ENCODE assay signal across 17 cellular contexts in the genomic region with DNA sequence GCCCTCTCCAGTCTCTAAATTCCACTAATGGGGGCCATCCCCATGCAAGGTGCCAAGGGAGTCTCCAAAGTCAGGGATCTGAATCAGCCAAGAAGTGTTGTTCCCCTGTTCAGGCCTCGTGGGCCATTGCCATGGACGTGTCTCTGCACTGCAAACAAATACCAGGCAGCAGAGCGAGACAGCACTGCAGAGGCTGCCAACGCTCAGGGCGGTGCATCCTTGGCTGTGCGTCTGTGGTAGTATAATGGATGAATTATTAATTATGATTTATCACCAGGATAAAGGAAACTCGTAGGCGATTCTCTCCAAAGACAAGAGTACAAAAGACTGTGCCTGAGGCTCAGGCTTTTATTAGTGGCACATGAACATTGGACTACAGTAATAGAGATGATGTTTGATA.
DNase-seq lines count a peak whose midpoint lies in the region; ATAC-seq lines count a peak whose summit lies in the region.
"Had no signal": no experiment of that assay in that cellular context is flagged by ENCODE, and none has a peak within 500 bp of the region (broad histone marks: within the 10 kb centered on the region; RNA-seq: fewer than 3 reads in every experiment).

No MANE protein-coding gene starts in this region.

- intact Hi-C loops in activated CD4-positive, alpha-beta memory T cell treated with anti-CD3 and anti-CD28 coated beads for 36 hours (cut with micrococcal nuclease): no loop called here

- H3K9me3 Mint-ChIP-seq in activated CD4-positive, alpha-beta memory T cell treated with anti-CD3 and anti-CD28 coated beads for 36 hours: no peaks in the 10 kb centered on the region

- H3K4me3 Mint-ChIP-seq in activated CD4-positive, alpha-beta memory T cell treated with anti-CD3 and anti-CD28 coated beads for 36 hours: no peak overlapping the region
- H3K4me3 Mint-ChIP-seq: GM23338 had no signal

- CTCF ChIA-PET in activated CD4-positive, alpha-beta memory T cell treated with anti-CD3 and anti-CD28 coated beads for 36 hours (lab: Charles Lee): no interaction called here

- H3K27ac Mint-ChIP-seq in activated CD4-positive, alpha-beta memory T cell treated with anti-CD3 and anti-CD28 coated beads for 36 hours: no peak overlapping the region
- H3K27ac Mint-ChIP-seq: GM23338 had no signal

- DNase-seq in AG08395 (ENCODE audit: low spot score) (peak; percentile 22), GM03348 (ENCODE audit: low spot score) (peak; percentile 30), NCI-H526 treated with DMSO at 0.1 percent for 48 hours (lab: John Stamatoyannopoulos, UW) (peak; percentile 22), kidney tubule cell (ENCODE audit: low spot score) (peak; percentile 82), SIG-M5 (lab: John Stamatoyannopoulos, UW) (no peak)
- DNase-seq in activated CD4-positive, alpha-beta memory T cell treated with anti-CD3 and anti-CD28 coated beads for 36 hours: no peak
- DNase-seq: Caco-2, hippocampal formation, left cardiac atrium, NCI-H226, right lobe of liver, SJCRH30 had no signal

- ATAC-seq in GM19397 (IDR thresholded peaks at IDR 0.05; ENCODE audit: unreplicated experiment) (no peak), GM18502 (IDR thresholded peaks at IDR 0.05; ENCODE audit: poor library complexity, unreplicated experiment) (no peak)
- ATAC-seq: activated CD4-positive, CD25-positive, alpha-beta regulatory T cell treated with anti-CD3 and anti-CD28 coated beads, Interleukin-2, amount 50 U/mL, for 24 hours; GM23338; left cardiac atrium; mucosa of descending colon; right lobe of liver had no signal

- H3K36me3 Mint-ChIP-seq in activated CD4-positive, alpha-beta memory T cell treated with anti-CD3 and anti-CD28 coated beads for 36 hours: no peaks in the 10 kb centered on the region

- H3K27me3 Mint-ChIP-seq in activated CD4-positive, alpha-beta memory T cell treated with anti-CD3 and anti-CD28 coated beads for 36 hours: no peaks in the 10 kb centered on the region

- POLR2A ChIA-PET in activated CD4-positive, alpha-beta memory T cell treated with anti-CD3 and anti-CD28 coated beads for 36 hours (lab: Charles Lee): no interaction called here

- no peaks in the 10 kb centered on the region for H3K4me1 Mint-ChIP-seq in activated CD4-positive, alpha-beta memory T cell treated with anti-CD3 and anti-CD28 coated beads for 36 hours (ENCODE audit: low read depth)
- H3K4me1 Mint-ChIP-seq: GM23338 had no signal

Comparison
In these comparisons a context has a peak if more than half of its experiments do, and no peak if none do; other contexts are left out.
1. DNase-seq: peak in AG08395 (single experiment), GM03348 (single experiment), NCI-H526 treated with DMSO at 0.1 percent for 48 hours (single experiment) and kidney tubule cell (single experiment); none in activated CD4-positive, alpha-beta memory T cell treated with anti-CD3 and anti-CD28 coated beads for 36 hours (single experiment) and SIG-M5 (single experiment).